ENCODE assay signal across 10 cellular contexts in the genomic region with DNA sequence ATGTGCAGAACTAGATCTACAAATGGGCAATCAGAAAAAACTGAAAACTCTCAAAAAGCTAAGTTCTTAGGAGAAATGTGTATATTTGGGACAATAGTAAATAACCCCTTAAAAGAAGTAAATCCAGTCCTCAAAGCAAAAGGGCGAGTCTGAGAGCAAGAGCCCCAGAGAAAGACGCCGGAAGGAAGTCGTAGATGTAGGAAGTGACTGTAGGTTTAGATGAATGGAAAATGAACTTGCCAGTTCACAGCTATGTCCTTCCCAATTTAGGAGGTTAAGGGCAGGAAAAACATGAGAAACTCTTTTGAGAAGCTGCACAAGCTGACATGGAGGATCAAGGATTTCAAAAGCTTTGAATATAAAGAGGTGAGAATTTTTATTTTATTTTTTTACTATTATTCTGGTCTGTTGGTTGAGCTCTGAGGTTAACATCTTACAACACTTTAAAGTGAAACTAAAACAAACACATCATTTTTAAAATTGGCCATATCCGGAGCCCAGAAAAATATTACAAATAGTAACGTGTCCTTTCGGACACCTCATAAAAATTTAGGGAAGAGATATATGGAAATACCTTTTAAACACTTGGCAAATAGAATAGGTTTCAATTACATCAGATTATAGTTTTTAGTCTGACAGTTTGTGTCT.
DNase-seq lines count a peak whose midpoint lies in the region; ATAC-seq and TF ChIP-seq lines count a peak whose summit lies in the region.
"Had no signal": no experiment of that assay in that cellular context is flagged by ENCODE, and none has a peak within 500 bp of the region (broad histone marks: within the 10 kb centered on the region; RNA-seq: fewer than 3 reads in every experiment).

No MANE protein-coding gene starts in this region.

- no peaks in the 10 kb centered on the region for H3K4me1 ChIP-seq in CD8-positive, alpha-beta T cell (ENCODE audit: insufficient read depth, low read length)

- no peaks in the 10 kb centered on the region for H3K36me3 ChIP-seq in CD8-positive, alpha-beta T cell (ENCODE audit: insufficient read depth, low read length)

- no peaks in the 10 kb centered on the region for H3K9me3 ChIP-seq in CD8-positive, alpha-beta T cell (ENCODE audit: low read length)

- DNase-seq in CD8-positive, alpha-beta T cell = peak in 1 of 7 experiments; percentile 13
- DNase-seq in activated naive CD8-positive, alpha-beta T cell treated with anti-CD3 and anti-CD28 coated beads, Interleukin-2, amount 10 ng/mL, durations not matched to agents 7 days and 5 days = no peak
- no peak for DNase-seq in NCI-H1930 (lab: John Stamatoyannopoulos, UW)
- no peak for DNase-seq in NCI-H2171 (lab: John Stamatoyannopoulos, UW)
- no peak for DNase-seq in NCI-H748 treated with DMSO at 0.1 percent for 48 hours (lab: John Stamatoyannopoulos, UW)
- DNase-seq in foreskin melanocyte = no peak
- DNase-seq: stimulated activated CD4-positive, alpha-beta T cell treated with anti-CD3 and anti-CD28 coated beads, Interleukin-4, amount 100 ng/mL, for 24 hours had no signal

- TF ChIP-seq CTCF in CD8-positive, alpha-beta T cell (IDR thresholded peaks at IDR 0.05) = no peak

- peaks cover 21% of the 10 kb centered on the region for H3K4me1 Mint-ChIP-seq in CD8-positive, alpha-beta T cell (ENCODE audit: low read depth)
- H3K4me1 Mint-ChIP-seq in activated naive CD8-positive, alpha-beta T cell treated with anti-CD3 and anti-CD28 coated beads, Interleukin-2, amount 10 ng/mL, durations not matched to agents 7 days and 5 days = peaks cover 16% of the 10 kb centered on the region

- no peaks in the 10 kb centered on the region for H3K27me3 ChIP-seq in CD8-positive, alpha-beta T cell (ENCODE audit: insufficient read depth, low read length)

- no peaks in the 10 kb centered on the region for H3K36me3 Mint-ChIP-seq in CD8-positive, alpha-beta T cell
- H3K36me3 Mint-ChIP-seq in activated naive CD8-positive, alpha-beta T cell treated with anti-CD3 and anti-CD28 coated beads, Interleukin-2, amount 10 ng/mL, durations not matched to agents 7 days and 5 days = peaks cover 10% of the 10 kb centered on the region

- peak overlapping the region; percentile 85 for H3K4me3 Mint-ChIP-seq in CD8-positive, alpha-beta T cell
- peak overlapping the region; percentile 93 for H3K4me3 Mint-ChIP-seq in activated naive CD8-positive, alpha-beta T cell treated with anti-CD3 and anti-CD28 coated beads, Interleukin-2, amount 10 ng/mL, durations not matched to agents 7 days and 5 days

- peak overlapping the region; percentile 54 for H3K4me3 ChIP-seq in CD8-positive, alpha-beta T cell (ENCODE audit: low read depth, low read length)

- peak overlapping the region; percentile 79 for H3K27ac Mint-ChIP-seq in CD8-positive, alpha-beta T cell
- H3K27ac Mint-ChIP-seq in activated naive CD8-positive, alpha-beta T cell treated with anti-CD3 and anti-CD28 coated beads, Interleukin-2, amount 10 ng/mL, durations not matched to agents 7 days and 5 days = peak overlapping the region; percentile 91

- peak; percentile 54 for ATAC-seq in CD8-positive, alpha-beta T cell
- peak; percentile 92 for ATAC-seq in GM19395 (IDR thresholded peaks at IDR 0.05; ENCODE audit: unreplicated experiment)
- peak; percentile 75 for ATAC-seq in HG03378 (IDR thresholded peaks at IDR 0.05; ENCODE audit: unreplicated experiment)
- peak; percentile 90 for ATAC-seq in activated naive CD8-positive, alpha-beta T cell treated with anti-CD3 and anti-CD28 coated beads, Interleukin-2, amount 10 ng/mL, durations not matched to agents 7 days and 5 days (ENCODE audit: low read depth)

- intact Hi-C loops in CD8-positive, alpha-beta T cell (cut with DNase I, micrococcal nuclease) = no loop called here

- H3K27ac ChIP-seq in CD8-positive, alpha-beta T cell (ENCODE audit: low read depth, low read length) = peak overlapping the region; percentile 46
- H3K27ac ChIP-seq: VCaP had no signal

- CTCF ChIA-PET in CD8-positive, alpha-beta T cell (lab: Charles Lee) = no interaction called here

- peaks cover 3% of the 10 kb centered on the region for H3K27me3 Mint-ChIP-seq in CD8-positive, alpha-beta T cell (ENCODE audit: low read depth)
- H3K27me3 Mint-ChIP-seq in activated naive CD8-positive, alpha-beta T cell treated with anti-CD3 and anti-CD28 coated beads, Interleukin-2, amount 10 ng/mL, durations not matched to agents 7 days and 5 days = no peaks in the 10 kb centered on the region

- POLR2A ChIA-PET in CD8-positive, alpha-beta T cell (lab: Charles Lee) = interaction anchor here (0.7 kb wide), 1 partner anchor 25 kb away, joined by 3 read pairs; no protein-coding TSS in a partner anchor
- POLR2A ChIA-PET in activated naive CD8-positive, alpha-beta T cell treated with anti-CD3 and anti-CD28 coated beads, Interleukin-2, amount 10 ng/mL, durations not matched to agents 7 days and 5 days (lab: Charles Lee) = no interaction called here

- H3K9me3 Mint-ChIP-seq in CD8-positive, alpha-beta T cell = peaks cover 2% of the 10 kb centered on the region
- no peaks in the 10 kb centered on the region for H3K9me3 Mint-ChIP-seq in activated naive CD8-positive, alpha-beta T cell treated with anti-CD3 and anti-CD28 coated beads, Interleukin-2, amount 10 ng/mL, durations not matched to agents 7 days and 5 days
